Comparison of ENCODE assay signal across 11 cellular contexts in the genomic region with DNA sequence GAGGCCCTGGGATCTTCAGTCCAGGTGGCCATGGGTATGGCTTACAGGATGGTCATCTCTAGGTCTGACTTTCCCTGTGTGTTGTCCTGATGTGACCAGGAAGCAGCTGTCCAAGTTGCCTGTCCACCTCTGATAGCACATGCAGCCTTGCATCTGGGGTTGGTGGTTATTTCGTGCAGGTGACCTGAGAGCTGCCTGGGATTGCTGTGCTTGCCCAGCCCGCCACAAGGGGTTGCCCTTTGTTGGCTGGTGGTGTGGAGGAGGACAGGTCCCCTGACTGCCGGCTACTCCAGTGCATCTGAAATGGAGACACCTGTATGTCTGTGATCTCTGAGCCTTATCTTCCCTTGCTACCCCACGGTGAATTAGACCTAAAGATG.
A peak's percentile ranks its signal among the peaks of the same experiment; 100 is the strongest.
DNase-seq lines count a peak whose midpoint lies in the region; ATAC-seq and TF ChIP-seq lines count a peak whose summit lies in the region.
"Had no signal": no experiment of that assay in that cellular context is flagged by ENCODE, and none has a peak within 500 bp of the region (broad histone marks: within the 10 kb centered on the region; RNA-seq: fewer than 3 reads in every experiment).

No MANE protein-coding gene starts in this region.

- DNase-seq in CD8-positive, alpha-beta T cell, result no peak
- no peak for DNase-seq in IMR-90
- peak; percentile 51 for DNase-seq in dermis blood vessel endothelial cell
- no peak for DNase-seq in natural killer cell
- no peak for DNase-seq in EL
- no peak for DNase-seq in activated T-cell treated with anti-CD3 and anti-CD28 coated beads, Interleukin-2, amount 50 U/mL, for 1 hour
- DNase-seq: DMS153, T-helper 9 cell had no signal

- no peak overlapping the region for H3K4me3 Mint-ChIP-seq in CD8-positive, alpha-beta T cell
- peak overlapping the region; percentile 21 for H3K4me3 Mint-ChIP-seq in natural killer cell

- peak overlapping the region in 1 of 2 experiments; percentile 91; a peak in 2 of 4 replicates for H4K8ac ChIP-seq in IMR-90 (ENCODE audit: low read depth in 2 of 2, low read length in 2 of 2)

- H3K4me2 ChIP-seq in IMR-90 (ENCODE audit: low read depth, low read length), result no peak overlapping the region
- H3K4me2 ChIP-seq: KMS-11 had no signal

- no peak for TF ChIP-seq POLR2A in IMR-90 (IDR thresholded peaks at IDR 0.05; ENCODE audit: low read depth, low read length)

- H3K79me1 ChIP-seq in IMR-90 (ENCODE audit: low read depth in 1 of 2, low read length in 2 of 2), result no peaks in the 10 kb centered on the region; a peak in 1 of 4 replicates

- no peaks in the 10 kb centered on the region for H3K27me3 Mint-ChIP-seq in CD8-positive, alpha-beta T cell (ENCODE audit: low read depth)
- no peaks in the 10 kb centered on the region for H3K27me3 Mint-ChIP-seq in natural killer cell (ENCODE audit: low read depth in 2 of 2)

- peak overlapping the region; percentile 15 for H2BK5ac ChIP-seq in IMR-90 (ENCODE audit: low read depth, low read length, poor library complexity, severe bottlenecking)

- H3K27ac Mint-ChIP-seq in CD8-positive, alpha-beta T cell, result peak overlapping the region; percentile 37
- peak overlapping the region; percentile 89 to 91 for H3K27ac Mint-ChIP-seq in natural killer cell

- peaks cover 17% of the 10 kb centered on the region for H3K36me3 Mint-ChIP-seq in CD8-positive, alpha-beta T cell
- H3K36me3 Mint-ChIP-seq in natural killer cell, result peaks cover 12% of the 10 kb centered on the region

- peak overlapping the region; percentile 83 for H2AK5ac ChIP-seq in IMR-90 (ENCODE audit: low read depth, low read length)

- intact Hi-C loops in CD8-positive, alpha-beta T cell (cut with DNase I, micrococcal nuclease), result no loop called here
- intact Hi-C loops in IMR-90 (cut with micrococcal nuclease) (no loop called here), natural killer cell (cut with micrococcal nuclease) (no loop called here)

- no peak overlapping the region for H3K4me3 ChIP-seq in CD8-positive, alpha-beta T cell (ENCODE audit: low read depth, low read length)
- H3K4me3 ChIP-seq in IMR-90 (ENCODE audit: insufficient read depth, low read depth, low read length), result no peak overlapping the region

- no peaks in the 10 kb centered on the region for H4K20me1 ChIP-seq in IMR-90 (ENCODE audit: insufficient read depth, low read length)

- no peak overlapping the region for H3K56ac ChIP-seq in IMR-90 (ENCODE audit: extremely low read depth, insufficient read depth, low read length)

- peak overlapping the region; percentile 78 for H2BK15ac ChIP-seq in IMR-90 (ENCODE audit: low read depth, low read length)

- no peaks in the 10 kb centered on the region for H3K27me3 ChIP-seq in CD8-positive, alpha-beta T cell (ENCODE audit: insufficient read depth, low read length)
- H3K27me3 ChIP-seq in IMR-90 (ENCODE audit: control insufficient read depth, insufficient read depth, low read length), result no peaks in the 10 kb centered on the region

- peak overlapping the region; percentile 88 for H2AFZ ChIP-seq in IMR-90 (replicated peaks; ENCODE audit: low read length, poor library complexity)

- no peak for TF ChIP-seq CTCF in CD8-positive, alpha-beta T cell (IDR thresholded peaks at IDR 0.05)
- TF ChIP-seq CTCF in IMR-90 (conservative IDR thresholded peaks at IDR 0.05; ENCODE audit: low read depth, low read length) (no peak), natural killer cell (IDR thresholded peaks at IDR 0.05) (no peak)

- CTCF ChIA-PET in CD8-positive, alpha-beta T cell (lab: Charles Lee), result no interaction called here
- CTCF ChIA-PET in IMR-90 (lab: Yijun Ruan, JAX), result no interaction called here

- H2BK20ac ChIP-seq in IMR-90 (ENCODE audit: low read depth, low read length), result peak overlapping the region; percentile 83

- H3K4me1 ChIP-seq in CD8-positive, alpha-beta T cell (ENCODE audit: insufficient read depth, low read length), result peaks cover 35% of the 10 kb centered on the region
- peaks cover 21% of the 10 kb centered on the region for H3K4me1 ChIP-seq in IMR-90 (ENCODE audit: control insufficient read depth, insufficient read depth, low read length)

- peaks cover 24% of the 10 kb centered on the region for H3K9me1 ChIP-seq in IMR-90 (ENCODE audit: insufficient read depth, low read length)

- no peaks in the 10 kb centered on the region for H3K9me3 ChIP-seq in CD8-positive, alpha-beta T cell (ENCODE audit: low read length)
- no peaks in the 10 kb centered on the region for H3K9me3 ChIP-seq in IMR-90 (ENCODE audit: control insufficient read depth, insufficient read depth, low read length)

- no peak overlapping the region for H4K5ac ChIP-seq in IMR-90 (ENCODE audit: low read depth, low read length)

- H3K36me3 ChIP-seq in CD8-positive, alpha-beta T cell (ENCODE audit: insufficient read depth, low read length), result no peaks in the 10 kb centered on the region
- H3K36me3 ChIP-seq in IMR-90 (ENCODE audit: control insufficient read depth, insufficient read depth, low read length), result no peaks in the 10 kb centered on the region

- no peak overlapping the region for H3K23ac ChIP-seq in IMR-90 (ENCODE audit: low read depth, low read length)

- no peak overlapping the region for H3K27ac ChIP-seq in CD8-positive, alpha-beta T cell (ENCODE audit: low read depth, low read length)
- H3K27ac ChIP-seq in IMR-90 (ENCODE audit: insufficient read depth, low read length), result no peak overlapping the region; the same call in 1 of the 2 replicates
- H3K27ac ChIP-seq: KMS-11 had no signal

- 0 out of 2 replicates have a peak overlapping the region, but pooled peaks have one; percentile 42 for H3K14ac ChIP-seq in IMR-90 (replicated peaks; ENCODE audit: low read depth, low read length)

- peak overlapping the region; percentile 6 for H2AK9ac ChIP-seq in IMR-90 (replicated peaks; ENCODE audit: low read depth, low read length, poor library complexity)

- dilution Hi-C loops in IMR-90 (cut with HindIII; ENCODE audit: low sequenced_read_pairs, unreplicated experiment), result no loop called here

- no peak overlapping the region for H3K9ac ChIP-seq in IMR-90 (ENCODE audit: low read depth, low read length)
- H3K9ac ChIP-seq: KMS-11 had no signal

- no peak overlapping the region for H3K18ac ChIP-seq in IMR-90 (ENCODE audit: low read depth, low read length)

- no peak for ATAC-seq in CD8-positive, alpha-beta T cell
- ATAC-seq in IMR-90 (ENCODE audit: low read depth), result no peak
- peak in 1 of 3 donors; percentile 22 for ATAC-seq in natural killer cell
- no peak for ATAC-seq in HG03469 (IDR thresholded peaks at IDR 0.05; ENCODE audit: unreplicated experiment)
- no peak for ATAC-seq in GM19324 (IDR thresholded peaks at IDR 0.05; ENCODE audit: low FRiP score, unreplicated experiment)

- POLR2A ChIA-PET in CD8-positive, alpha-beta T cell (lab: Charles Lee), result interaction anchor here (1.3 kb wide), 1 partner anchor 20 kb away, joined by 8 read pairs; no protein-coding TSS in a partner anchor
- POLR2A ChIA-PET in IMR-90 (lab: Charles Lee; ENCODE audit: unreplicated experiment), result no interaction called here

- no TSS peak for BruUV-seq in IMR-90 (replicated peaks; lab: Mats Ljungman, UMichigan)

- peaks cover 54% of the 10 kb centered on the region for H3K4me1 Mint-ChIP-seq in CD8-positive, alpha-beta T cell (ENCODE audit: low read depth)
- H3K4me1 Mint-ChIP-seq in natural killer cell, result peaks cover 79 to 80% of the 10 kb centered on the region in 2 donors

- peak overlapping the region; percentile 70 for H3K4ac ChIP-seq in IMR-90 (ENCODE audit: low read depth, low read length)

- in situ Hi-C loops in IMR-90 (cut with MboI; ENCODE audit: low sequenced_read_pairs), result no loop called here

- no peaks in the 10 kb centered on the region for H3K9me3 Mint-ChIP-seq in CD8-positive, alpha-beta T cell
- peaks cover 0 to 3% of the 10 kb centered on the region in 2 donors for H3K9me3 Mint-ChIP-seq in natural killer cell

- no CpG with 5 or more reads among the region's 4 CpGs for WGBS in IMR-90 (ENCODE audit: extremely low coverage in 2 of 2, insufficient read length in 1 of 2), 2 experiments

- TF ChIP-seq RAD21 in IMR-90 (IDR thresholded peaks at IDR 0.05; ENCODE audit: low read length), result no peak

- H4K91ac ChIP-seq in IMR-90 (ENCODE audit: insufficient read depth, low read depth, low read length), result peak overlapping the region; percentile 43

- H2BK120ac ChIP-seq in IMR-90 (ENCODE audit: low read depth, low read length), result peak overlapping the region; percentile 50; the same call in 1 of the 2 replicates

TF ChIP-seq in IMR-90, 13 proteins besides CTCF, POLR2A, EP300 and RAD21 (continues in another document):
- TF ChIP-seq CEBPB (IDR thresholded peaks at IDR 0.05; ENCODE audit: low read depth, low read length) (no peak), BHLHE40 (IDR thresholded peaks at IDR 0.05; ENCODE audit: low read depth, low read length) (no peak), SMC3 (IDR thresholded peaks at IDR 0.05; ENCODE audit: low read depth, low read length) (no peak), MXI1 (IDR thresholded peaks at IDR 0.05; ENCODE audit: borderline replicate concordance, low read depth, low read length) (no peak), MAFK (IDR thresholded peaks at IDR 0.05; ENCODE audit: low read depth, low read length) (no peak), CHD1 (IDR thresholded peaks at IDR 0.05; ENCODE audit: low read depth, low read length) (no peak), FOS (IDR thresholded peaks at IDR 0.05; ENCODE audit: low read depth, low read length) (no peak), RFX5 (IDR thresholded peaks at IDR 0.05; ENCODE audit: low read depth, low read length) (no peak), RCOR1 (IDR thresholded peaks at IDR 0.05; ENCODE audit: insufficient replicate concordance, low read length) (no peak), MAZ (IDR thresholded peaks at IDR 0.05; ENCODE audit: borderline replicate concordance, low read depth, low read length) (no peak), NFE2L2 (IDR thresholded peaks at IDR 0.05; ENCODE audit: low read depth, low read length) (no peak)
- TF ChIP-seq, protein P1, sequence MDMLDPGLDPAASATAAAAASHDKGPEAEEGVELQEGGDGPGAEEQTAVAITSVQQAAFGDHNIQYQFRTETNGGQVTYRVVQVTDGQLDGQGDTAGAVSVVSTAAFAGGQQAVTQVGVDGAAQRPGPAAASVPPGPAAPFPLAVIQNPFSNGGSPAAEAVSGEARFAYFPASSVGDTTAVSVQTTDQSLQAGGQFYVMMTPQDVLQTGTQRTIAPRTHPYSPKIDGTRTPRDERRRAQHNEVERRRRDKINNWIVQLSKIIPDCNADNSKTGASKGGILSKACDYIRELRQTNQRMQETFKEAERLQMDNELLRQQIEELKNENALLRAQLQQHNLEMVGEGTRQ (IDR thresholded peaks at IDR 0.05; ENCODE audit: low read depth, low read length), result no peak
